Comparison of ENCODE assay signal across 23 cellular contexts in the genomic region with DNA sequence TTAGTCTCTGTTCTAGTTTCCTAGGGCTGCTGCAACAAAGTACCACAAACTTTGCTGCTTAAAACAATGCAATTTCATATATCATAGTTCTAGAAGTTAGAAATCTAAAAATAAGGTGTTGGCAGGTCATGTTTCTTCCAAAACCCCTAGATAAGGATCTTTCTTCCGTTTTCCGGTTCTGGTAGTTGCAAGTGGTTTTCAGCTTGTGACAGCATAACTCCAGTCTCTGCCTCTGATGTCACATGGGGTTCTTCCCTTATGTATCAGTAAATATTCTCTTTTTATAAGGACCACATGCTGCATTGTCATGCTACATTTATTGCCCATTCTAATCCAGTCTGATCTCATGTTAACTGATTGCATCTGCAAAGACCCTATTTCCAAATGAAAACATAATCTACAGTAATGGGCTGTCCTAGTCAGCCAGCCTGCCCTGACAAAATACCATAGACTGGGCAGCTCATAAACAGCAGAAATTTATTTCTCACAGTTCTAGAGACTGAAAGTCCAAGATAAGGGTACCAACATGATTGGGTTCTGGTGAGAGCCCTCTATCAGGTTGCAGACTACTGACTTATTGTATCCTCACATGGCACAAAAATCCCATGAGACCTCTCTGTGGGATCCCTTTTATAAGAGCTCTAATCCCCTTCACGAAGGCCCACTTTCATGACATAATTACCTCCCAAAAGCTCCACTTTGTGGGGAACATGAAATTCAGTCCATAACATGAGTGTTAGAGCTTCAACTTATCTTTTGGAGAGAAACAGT.
"Had no signal": no experiment of that assay in that cellular context is flagged by ENCODE, and none has a peak within 500 bp of the region (broad histone marks: within the 10 kb centered on the region; RNA-seq: fewer than 3 reads in every experiment).

No MANE protein-coding gene starts in this region.

- H3K36me3 Mint-ChIP-seq: brain; naive thymus-derived CD8-positive, alpha-beta T cell; stimulated activated naive B cell treated with anti-CD40 and anti-IgM and Interleukin-4, amounts not matched to agents 10 μg/mL and 1 μg/mL and 100 μg/mL, for 72 hours had no signal

- H3K4me1 Mint-ChIP-seq: stimulated activated naive B cell treated with anti-CD40 and anti-IgM and Interleukin-4, amounts not matched to agents 10 μg/mL and 1 μg/mL and 100 μg/mL, for 72 hours had no signal

- H3K27ac ChIP-seq: heart right ventricle, lower lobe of right lung, sigmoid colon, testis, uterus, VCaP had no signal

- H3K4me3 ChIP-seq: heart right ventricle, lower lobe of right lung, sigmoid colon, smooth muscle cell, testis, uterus had no signal

- ATAC-seq: heart right ventricle; lower lobe of right lung; naive thymus-derived CD8-positive, alpha-beta T cell; stimulated activated naive B cell treated with anti-CD40 and anti-IgM and Interleukin-4, amounts not matched to agents 10 μg/mL and 1 μg/mL and 100 μg/mL, for 72 hours had no signal

- DNase-seq: activated CD4-positive, CD25-positive, alpha-beta regulatory T cell treated with anti-CD3 and anti-CD28 coated beads, Interleukin-2, amount 50 U/mL, for 72 hours; activated naive CD4-positive, alpha-beta T cell treated with Interleukin-2 at 50 U/mL for 16 hours; activated T-cell treated with anti-CD3 and anti-CD28 coated beads, Interleukin-2, amount 50 U/mL, for 48 hours; anterior cingulate cortex; effector CD4-positive, alpha-beta T cell; erythroblast; heart right ventricle; kidney; lower lobe of right lung; retina; sigmoid colon; stimulated activated CD4-positive, alpha-beta T cell treated with anti-CD3 and anti-CD28 coated beads, Interleukin-2, amount 100 ng/mL, for 48 hours; stimulated activated CD8-positive, alpha-beta memory T cell treated with anti-CD3 and anti-CD28 coated beads, Interleukin-4, amount 100 ng/mL, for 48 hours; stimulated activated naive B cell treated with anti-CD40 and anti-IgM and Interleukin-4, amounts not matched to agents 10 μg/mL and 1 μg/mL and 100 μg/mL, for 72 hours; testis; trophoblast cell; uterus had no signal

- H3K9me3 ChIP-seq: lower lobe of right lung, sigmoid colon, testis, uterus had no signal

- H3K4me3 Mint-ChIP-seq: brain; dendritic cell treated with granulocyte-macrophage colony-stimulating factor and Interleukin-4, amounts not matched to agents 40 ng/mL and 50 ng/mL, for 4 days; naive thymus-derived CD8-positive, alpha-beta T cell; stimulated activated naive B cell treated with anti-CD40 and anti-IgM and Interleukin-4, amounts not matched to agents 10 μg/mL and 1 μg/mL and 100 μg/mL, for 72 hours had no signal

- H3K27me3 Mint-ChIP-seq: brain; dendritic cell treated with granulocyte-macrophage colony-stimulating factor and Interleukin-4, amounts not matched to agents 40 ng/mL and 50 ng/mL, for 4 days; naive thymus-derived CD8-positive, alpha-beta T cell; progenitor cell of endocrine pancreas; stimulated activated naive B cell treated with anti-CD40 and anti-IgM and Interleukin-4, amounts not matched to agents 10 μg/mL and 1 μg/mL and 100 μg/mL, for 72 hours had no signal

- H3K27ac Mint-ChIP-seq: brain; dendritic cell treated with granulocyte-macrophage colony-stimulating factor and Interleukin-4, amounts not matched to agents 40 ng/mL and 50 ng/mL, for 4 days; naive thymus-derived CD8-positive, alpha-beta T cell; progenitor cell of endocrine pancreas; stimulated activated naive B cell treated with anti-CD40 and anti-IgM and Interleukin-4, amounts not matched to agents 10 μg/mL and 1 μg/mL and 100 μg/mL, for 72 hours had no signal

- H3K4me1 ChIP-seq: heart right ventricle, lower lobe of right lung, sigmoid colon, testis, uterus had no signal

- H3K36me3 ChIP-seq: heart right ventricle, lower lobe of right lung, sigmoid colon, uterus had no signal

- H3K27me3 ChIP-seq: heart right ventricle, sigmoid colon, testis, uterus had no signal
